ENCODE assay signal across 8 cellular contexts in the genomic region with DNA sequence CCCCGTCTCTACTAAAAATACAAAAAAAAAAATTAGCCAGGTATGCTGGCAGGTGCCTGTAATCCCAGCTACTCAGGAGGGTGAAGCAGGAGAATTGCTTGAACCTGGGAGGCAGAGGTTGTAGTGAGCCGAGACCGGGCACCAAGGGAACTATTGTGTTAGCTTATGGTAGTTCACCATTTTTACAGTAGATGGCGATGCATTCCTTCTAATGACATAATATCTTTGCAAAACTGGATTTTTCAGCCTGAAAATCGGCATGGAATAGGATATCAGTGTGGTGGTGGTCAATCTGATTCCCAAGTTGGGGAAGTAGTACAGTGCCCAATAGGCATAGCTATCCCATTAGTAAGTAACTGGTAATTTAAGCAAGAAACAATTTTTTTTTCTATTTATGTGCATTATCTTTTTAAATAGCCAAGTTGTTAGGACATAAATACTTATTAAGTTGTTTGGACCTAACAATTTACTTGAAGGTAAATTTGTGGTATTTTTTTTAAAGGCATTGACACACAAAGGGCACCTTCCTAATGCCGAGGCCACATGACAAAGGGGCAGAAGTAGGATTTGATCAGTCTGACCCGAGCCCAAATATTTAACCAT. TPM values are rescaled to one million over a fixed set of nuclear protein-coding genes. Genes with fewer than 3 reads are reported as not detected.
A peak's percentile ranks its signal among the peaks of the same experiment; 100 is the strongest.
DNase-seq lines count a peak whose midpoint lies in the region; ATAC-seq, FAIRE-seq and TF ChIP-seq lines count a peak whose summit lies in the region.

No MANE protein-coding gene starts in this region.

- H3K4me1 ChIP-seq in IMR-90 (ENCODE audit: control insufficient read depth, insufficient read depth, low read length), result no peaks in the 10 kb centered on the region

- no peak overlapping the region for H2BK15ac ChIP-seq in IMR-90 (ENCODE audit: low read depth, low read length)

- no peaks in the 10 kb centered on the region for H4K20me1 ChIP-seq in IMR-90 (ENCODE audit: insufficient read depth, low read length)

- H3K4me1 Mint-ChIP-seq in activated naive CD4-positive, alpha-beta T cell treated with anti-CD3 and anti-CD28 coated beads, Interleukin-2, amount 10 ng/mL, durations not matched to agents 7 days and 5 days, result peaks cover 7% of the 10 kb centered on the region
- H3K4me1 Mint-ChIP-seq in memory B cell, result no peaks in the 10 kb centered on the region

- in situ Hi-C loops in IMR-90 (cut with MboI; ENCODE audit: low sequenced_read_pairs), result loop anchor here (5.0 kb wide), 1 partner anchor 35 kb away; no protein-coding TSS in a partner anchor

- no peak overlapping the region for H3K23ac ChIP-seq in IMR-90 (ENCODE audit: low read depth, low read length)

- no peak overlapping the region for H3K4me3 ChIP-seq in IMR-90 (ENCODE audit: insufficient read depth, low read depth, low read length)

- H3K9me1 ChIP-seq in IMR-90 (ENCODE audit: insufficient read depth, low read length), result no peaks in the 10 kb centered on the region

- H3K79me1 ChIP-seq in IMR-90 (ENCODE audit: low read depth in 1 of 2, low read length in 2 of 2), result no peaks in the 10 kb centered on the region

- 0% methylated on average over 2 of the region's 7 CpGs; no CpG with 5 or more reads in 1 of the 2 experiments for WGBS in IMR-90 (ENCODE audit: extremely low coverage in 2 of 2, insufficient read length in 1 of 2), 2 experiments

- POLR2A ChIA-PET in IMR-90 (lab: Charles Lee; ENCODE audit: unreplicated experiment), result interaction anchor here (1.6 kb wide), 1 partner anchor 28 kb away, joined by 3 read pairs; a partner anchor contains a TSS

- no peak for FAIRE-seq in H54 (lab: Jason Lieb, UNC)

- no peak overlapping the region for H2BK5ac ChIP-seq in IMR-90 (ENCODE audit: low read depth, low read length, poor library complexity, severe bottlenecking)

- H3K4me3 Mint-ChIP-seq in activated naive CD4-positive, alpha-beta T cell treated with anti-CD3 and anti-CD28 coated beads, Interleukin-2, amount 10 ng/mL, durations not matched to agents 7 days and 5 days, result no peak overlapping the region
- no peak overlapping the region for H3K4me3 Mint-ChIP-seq in memory B cell

- dilution Hi-C loops in IMR-90 (cut with HindIII; ENCODE audit: low sequenced_read_pairs, unreplicated experiment), result no loop called here

- H3K18ac ChIP-seq in IMR-90 (ENCODE audit: low read depth, low read length), result no peak overlapping the region

- intact Hi-C loops in IMR-90 (cut with micrococcal nuclease), result loop anchor here (1.0 to 5.0 kb wide), 2 partner anchors 32 to 455 kb away; no protein-coding TSS in a partner anchor

- no peaks in the 10 kb centered on the region for H3K9me3 ChIP-seq in IMR-90 (ENCODE audit: control insufficient read depth, insufficient read depth, low read length)

- no peak overlapping the region for H3K56ac ChIP-seq in IMR-90 (ENCODE audit: extremely low read depth, insufficient read depth, low read length)

- no peaks in the 10 kb centered on the region for H3K9me3 Mint-ChIP-seq in activated naive CD4-positive, alpha-beta T cell treated with anti-CD3 and anti-CD28 coated beads, Interleukin-2, amount 10 ng/mL, durations not matched to agents 7 days and 5 days
- H3K9me3 Mint-ChIP-seq in memory B cell, result no peaks in the 10 kb centered on the region

- H2BK120ac ChIP-seq in IMR-90 (ENCODE audit: low read depth, low read length), result no peak overlapping the region

- CTCF ChIA-PET in activated naive CD4-positive, alpha-beta T cell treated with anti-CD3 and anti-CD28 coated beads, Interleukin-2, amount 10 ng/mL, durations not matched to agents 7 days and 5 days (lab: Charles Lee), result interaction anchor here (0.6 to 14.6 kb wide), 32 partner anchors 8 to 664 kb away, joined by 3 to 339 read pairs (median 6); a partner anchor contains a TSS
- CTCF ChIA-PET in IMR-90 (lab: Yijun Ruan, JAX), result interaction anchor here (0.6 to 5.1 kb wide), 13 partner anchors 9 to 56 kb away, joined by 3 to 71 read pairs (median 4); no protein-coding TSS in a partner anchor

- H2AFZ ChIP-seq in IMR-90 (replicated peaks; ENCODE audit: low read length, poor library complexity), result no peak overlapping the region

- H3K36me3 ChIP-seq in IMR-90 (ENCODE audit: control insufficient read depth, insufficient read depth, low read length), result no peaks in the 10 kb centered on the region

- no peak overlapping the region for H2AK9ac ChIP-seq in IMR-90 (replicated peaks; ENCODE audit: low read depth, low read length, poor library complexity)

- H3K27ac ChIP-seq in IMR-90 (ENCODE audit: insufficient read depth, low read length), result no peak overlapping the region

- no peak overlapping the region for H3K4ac ChIP-seq in IMR-90 (ENCODE audit: low read depth, low read length)

- peaks cover 45% of the 10 kb centered on the region for H3K27me3 Mint-ChIP-seq in activated naive CD4-positive, alpha-beta T cell treated with anti-CD3 and anti-CD28 coated beads, Interleukin-2, amount 10 ng/mL, durations not matched to agents 7 days and 5 days
- H3K27me3 Mint-ChIP-seq in memory B cell, result peaks cover 3% of the 10 kb centered on the region

- BruUV-seq in IMR-90 (replicated peaks; lab: Mats Ljungman, UMichigan), result no TSS peak

- peak; percentile 74 for TF ChIP-seq CTCF in IMR-90 (conservative IDR thresholded peaks at IDR 0.05; ENCODE audit: low read depth, low read length)

- H4K91ac ChIP-seq in IMR-90 (ENCODE audit: insufficient read depth, low read depth, low read length), result no peak overlapping the region

- no peak overlapping the region for H4K8ac ChIP-seq in IMR-90 (ENCODE audit: low read depth in 2 of 2, low read length in 2 of 2)

- H3K27me3 ChIP-seq in IMR-90 (ENCODE audit: control insufficient read depth, insufficient read depth, low read length), result peaks cover 14% of the 10 kb centered on the region

- TF ChIP-seq POLR2A in IMR-90 (IDR thresholded peaks at IDR 0.05; ENCODE audit: low read depth, low read length), result no peak
- no peak for TF ChIP-seq POLR2A in H54 (IDR thresholded peaks at IDR 0.05; ENCODE audit: low read depth, low read length)

- no peak overlapping the region for H3K9ac ChIP-seq in IMR-90 (ENCODE audit: low read depth, low read length)

- H4K5ac ChIP-seq in IMR-90 (ENCODE audit: low read depth, low read length), result no peak overlapping the region

- ATAC-seq in IMR-90 (ENCODE audit: low read depth) (peak; percentile 85), memory B cell (ENCODE audit: low read depth) (peak; percentile 76), GM19351 (IDR thresholded peaks at IDR 0.05; ENCODE audit: unreplicated experiment) (no peak)

- no peak overlapping the region for H3K4me2 ChIP-seq in IMR-90 (ENCODE audit: low read depth, low read length)

- H2BK20ac ChIP-seq in IMR-90 (ENCODE audit: low read depth, low read length), result no peak overlapping the region

- H3K14ac ChIP-seq in IMR-90 (replicated peaks; ENCODE audit: low read depth, low read length), result no peak overlapping the region

- peak; percentile 83 for TF ChIP-seq RAD21 in IMR-90 (IDR thresholded peaks at IDR 0.05; ENCODE audit: low read length)

- peak; percentile 37 for DNase-seq in activated naive CD4-positive, alpha-beta T cell treated with anti-CD3 and anti-CD28 coated beads, Interleukin-2, amount 10 ng/mL, durations not matched to agents 7 days and 5 days
- no peak for DNase-seq in activated naive CD4-positive, alpha-beta T cell (lab: John Stamatoyannopoulos, UW)
- DNase-seq in IMR-90 (peak; percentile 58), OCI-M2 (lab: John Stamatoyannopoulos, UW; ENCODE audit: unreplicated experiment) (peak; percentile 77), dermis blood vessel endothelial cell (peak; percentile 77), memory B cell (ENCODE audit: low spot score in 2 of 2) (peak; percentile 27 to 56), H54 (ENCODE audit: insufficient read length, low spot score) (no peak)

- H3K27ac Mint-ChIP-seq in activated naive CD4-positive, alpha-beta T cell treated with anti-CD3 and anti-CD28 coated beads, Interleukin-2, amount 10 ng/mL, durations not matched to agents 7 days and 5 days, result no peak overlapping the region
- no peak overlapping the region for H3K27ac Mint-ChIP-seq in memory B cell

- no peaks in the 10 kb centered on the region for H3K36me3 Mint-ChIP-seq in activated naive CD4-positive, alpha-beta T cell treated with anti-CD3 and anti-CD28 coated beads, Interleukin-2, amount 10 ng/mL, durations not matched to agents 7 days and 5 days
- H3K36me3 Mint-ChIP-seq in memory B cell, result no peaks in the 10 kb centered on the region

- no peak overlapping the region for H2AK5ac ChIP-seq in IMR-90 (ENCODE audit: low read depth, low read length)

TF ChIP-seq in IMR-90, 13 proteins besides CTCF, POLR2A, EP300 and RAD21:
- TF ChIP-seq FOS (IDR thresholded peaks at IDR 0.05; ENCODE audit: low read depth, low read length), result no peak
- peak; percentile 79 for TF ChIP-seq SMC3 (IDR thresholded peaks at IDR 0.05; ENCODE audit: low read depth, low read length)

RNA-seq across cellular contexts. Expression of a gene that starts 17.6 kb away (rescaled TPM):
- total RNA-seq in IMR-90 (2012; rRNA removed), result 45.3 and 49.5 TPM in 2 replicates
- polyA plus RNA-seq in IMR-90 (2012; rRNA removed), result 69.3 and 72.0 TPM in 2 replicates
- polyA plus RNA-seq in IMR-90 (2012; cell fraction: cytosol; rRNA removed), result 76.2 and 79.9 TPM in 2 replicates
- 87.3 and 216 TPM in 2 replicates for polyA plus RNA-seq in IMR-90 (2012; cell fraction: nucleus; rRNA removed; ENCODE audit: low replicate concordance)
- total RNA-seq in dermis blood vessel endothelial cell, result 59.6 and 107 TPM in 2 replicates

RNA-seq across cellular contexts. Expression of a gene that starts 28.3 kb away (rescaled TPM):
- total RNA-seq in IMR-90 (2012; rRNA removed), result 23.6 and 31.2 TPM in 2 replicates
- polyA plus RNA-seq in IMR-90 (2012; rRNA removed), result 29.8 and 35.6 TPM in 2 replicates
- 24.4 and 28.0 TPM in 2 replicates for polyA plus RNA-seq in IMR-90 (2012; cell fraction: cytosol; rRNA removed)
- 17.9 and 23.2 TPM in 2 replicates for polyA plus RNA-seq in IMR-90 (2012; cell fraction: nucleus; rRNA removed; ENCODE audit: low replicate concordance)
- 9.3 and 10.9 TPM in 2 replicates for total RNA-seq in dermis blood vessel endothelial cell

RNA-seq across cellular contexts. Expression of a gene that starts 49.2 kb away (rescaled TPM):
- total RNA-seq in IMR-90 (2012; rRNA removed), result 34.2 and 45.8 TPM in 2 replicates
- 14.1 and 18.0 TPM in 2 replicates for polyA plus RNA-seq in IMR-90 (2012; rRNA removed)
- 7.1 and 7.9 TPM in 2 replicates for polyA plus RNA-seq in IMR-90 (2012; cell fraction: cytosol; rRNA removed)
- 6.4 and 18.4 TPM in 2 replicates for polyA plus RNA-seq in IMR-90 (2012; cell fraction: nucleus; rRNA removed; ENCODE audit: low replicate concordance)
- 27.7 and 29.7 TPM in 2 replicates for total RNA-seq in dermis blood vessel endothelial cell

Comparison
In these comparisons a context has a peak if more than half of its experiments do, and no peak if none do; other contexts are left out.
1. DNase-seq: peak in activated naive CD4-positive, alpha-beta T cell treated with anti-CD3 and anti-CD28 coated beads, Interleukin-2, amount 10 ng/mL, durations not matched to agents 7 days and 5 days (single experiment), IMR-90 (single experiment), OCI-M2 (single experiment), dermis blood vessel endothelial cell (single experiment) and memory B cell (2 of 2); none in activated naive CD4-positive, alpha-beta T cell (0 of 4) and H54 (single experiment).